In the genomic region with DNA sequence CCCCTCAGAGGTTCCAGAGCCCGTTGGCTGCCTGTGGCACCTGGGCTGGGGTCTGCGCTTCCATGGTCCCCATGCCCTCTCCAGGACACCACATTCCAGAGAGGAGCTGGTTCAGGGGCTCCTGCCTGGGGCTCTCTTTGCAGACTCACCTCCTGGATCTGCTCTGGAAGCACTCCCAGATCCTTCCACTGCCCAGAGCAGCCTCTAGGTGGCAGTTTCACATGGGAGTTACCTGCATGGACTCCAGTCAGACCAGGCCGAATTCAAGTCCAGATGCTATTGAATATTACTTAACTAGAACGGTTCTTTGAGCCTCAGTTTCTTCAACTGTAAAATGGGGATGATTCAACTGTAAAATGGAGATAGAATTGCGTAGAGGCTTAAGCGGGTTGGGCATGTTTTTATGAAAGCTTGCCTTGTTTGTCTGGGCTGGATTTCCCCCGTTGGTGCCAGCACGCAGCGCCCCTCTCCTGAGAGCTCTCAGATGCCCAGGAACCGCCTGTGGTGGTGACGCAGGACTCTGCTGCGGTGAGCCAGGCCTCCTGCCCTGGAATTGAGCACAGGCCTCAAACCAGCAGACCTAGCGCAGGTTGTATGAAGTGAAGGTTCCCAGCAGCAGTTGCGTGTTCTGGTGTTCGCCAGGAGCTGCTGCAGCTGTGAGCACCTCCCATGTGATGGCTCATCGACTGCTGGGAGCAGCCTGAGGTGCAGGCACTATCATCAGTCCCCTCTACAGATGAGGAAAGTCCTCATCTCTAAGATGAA, we compare ENCODE assay signal across 1 cellular context.
TF ChIP-seq lines count a peak whose summit lies in the region.

No MANE protein-coding gene starts in this region.

TF ChIP-seq in HepG2, 621 proteins besides CTCF, POLR2A, EP300 and RAD21:
- TF ChIP-seq ZNF331 (CRISPR knock-in tag; IDR thresholded peaks at IDR 0.05) (no peak), ZNF230 (CRISPR knock-in tag; IDR thresholded peaks at IDR 0.05) (no peak), HOMEZ (CRISPR knock-in tag; IDR thresholded peaks at IDR 0.05; ENCODE audit: low read depth) (no peak), GFI1 (CRISPR knock-in tag; IDR thresholded peaks at IDR 0.05; ENCODE audit: borderline replicate concordance) (no peak), ZC3H4 (CRISPR knock-in tag; IDR thresholded peaks at IDR 0.05; ENCODE audit: borderline replicate concordance) (no peak), MED13 (CRISPR knock-in tag; IDR thresholded peaks at IDR 0.05) (no peak), NFE2 (CRISPR knock-in tag; IDR thresholded peaks at IDR 0.05) (no peak), ZXDC (CRISPR knock-in tag; IDR thresholded peaks at IDR 0.05) (no peak), ZNF891 (CRISPR knock-in tag; IDR thresholded peaks at IDR 0.05) (no peak), HOXA5 (CRISPR knock-in tag; IDR thresholded peaks at IDR 0.05) (no peak), JUND (CRISPR knock-in tag; IDR thresholded peaks at IDR 0.05) (no peak), SALL1 (CRISPR knock-in tag; IDR thresholded peaks at IDR 0.05) (no peak), ZNF30 (CRISPR knock-in tag; IDR thresholded peaks at IDR 0.05) (no peak), ZNF329 (CRISPR knock-in tag; IDR thresholded peaks at IDR 0.05; ENCODE audit: low read depth) (no peak), THYN1 (CRISPR knock-in tag; IDR thresholded peaks at IDR 0.05; ENCODE audit: borderline replicate concordance, low read depth) (no peak), XRCC5 (optimal IDR thresholded peaks at IDR 0.05; ENCODE audit: low read length) (peak; percentile 49), SMC3 (IDR thresholded peaks at IDR 0.05; ENCODE audit: low read length) (peak; percentile 31; the same call in 1 of the 2 replicates), STAG1 (CRISPR knock-in tag; IDR thresholded peaks at IDR 0.05) (peak; percentile 41), RBM39 (IDR thresholded peaks at IDR 0.05; ENCODE audit: low read depth, low read length, poor library complexity, severe bottlenecking) (no peak), ATRX (CRISPR knock-in tag; IDR thresholded peaks at IDR 0.05; ENCODE audit: borderline replicate concordance) (no peak), ZFP90 (CRISPR knock-in tag; IDR thresholded peaks at IDR 0.05; ENCODE audit: borderline replicate concordance) (no peak), ZNF280B (CRISPR knock-in tag; IDR thresholded peaks at IDR 0.05; ENCODE audit: borderline replicate concordance) (no peak)
- TF ChIP-seq, protein P1, sequence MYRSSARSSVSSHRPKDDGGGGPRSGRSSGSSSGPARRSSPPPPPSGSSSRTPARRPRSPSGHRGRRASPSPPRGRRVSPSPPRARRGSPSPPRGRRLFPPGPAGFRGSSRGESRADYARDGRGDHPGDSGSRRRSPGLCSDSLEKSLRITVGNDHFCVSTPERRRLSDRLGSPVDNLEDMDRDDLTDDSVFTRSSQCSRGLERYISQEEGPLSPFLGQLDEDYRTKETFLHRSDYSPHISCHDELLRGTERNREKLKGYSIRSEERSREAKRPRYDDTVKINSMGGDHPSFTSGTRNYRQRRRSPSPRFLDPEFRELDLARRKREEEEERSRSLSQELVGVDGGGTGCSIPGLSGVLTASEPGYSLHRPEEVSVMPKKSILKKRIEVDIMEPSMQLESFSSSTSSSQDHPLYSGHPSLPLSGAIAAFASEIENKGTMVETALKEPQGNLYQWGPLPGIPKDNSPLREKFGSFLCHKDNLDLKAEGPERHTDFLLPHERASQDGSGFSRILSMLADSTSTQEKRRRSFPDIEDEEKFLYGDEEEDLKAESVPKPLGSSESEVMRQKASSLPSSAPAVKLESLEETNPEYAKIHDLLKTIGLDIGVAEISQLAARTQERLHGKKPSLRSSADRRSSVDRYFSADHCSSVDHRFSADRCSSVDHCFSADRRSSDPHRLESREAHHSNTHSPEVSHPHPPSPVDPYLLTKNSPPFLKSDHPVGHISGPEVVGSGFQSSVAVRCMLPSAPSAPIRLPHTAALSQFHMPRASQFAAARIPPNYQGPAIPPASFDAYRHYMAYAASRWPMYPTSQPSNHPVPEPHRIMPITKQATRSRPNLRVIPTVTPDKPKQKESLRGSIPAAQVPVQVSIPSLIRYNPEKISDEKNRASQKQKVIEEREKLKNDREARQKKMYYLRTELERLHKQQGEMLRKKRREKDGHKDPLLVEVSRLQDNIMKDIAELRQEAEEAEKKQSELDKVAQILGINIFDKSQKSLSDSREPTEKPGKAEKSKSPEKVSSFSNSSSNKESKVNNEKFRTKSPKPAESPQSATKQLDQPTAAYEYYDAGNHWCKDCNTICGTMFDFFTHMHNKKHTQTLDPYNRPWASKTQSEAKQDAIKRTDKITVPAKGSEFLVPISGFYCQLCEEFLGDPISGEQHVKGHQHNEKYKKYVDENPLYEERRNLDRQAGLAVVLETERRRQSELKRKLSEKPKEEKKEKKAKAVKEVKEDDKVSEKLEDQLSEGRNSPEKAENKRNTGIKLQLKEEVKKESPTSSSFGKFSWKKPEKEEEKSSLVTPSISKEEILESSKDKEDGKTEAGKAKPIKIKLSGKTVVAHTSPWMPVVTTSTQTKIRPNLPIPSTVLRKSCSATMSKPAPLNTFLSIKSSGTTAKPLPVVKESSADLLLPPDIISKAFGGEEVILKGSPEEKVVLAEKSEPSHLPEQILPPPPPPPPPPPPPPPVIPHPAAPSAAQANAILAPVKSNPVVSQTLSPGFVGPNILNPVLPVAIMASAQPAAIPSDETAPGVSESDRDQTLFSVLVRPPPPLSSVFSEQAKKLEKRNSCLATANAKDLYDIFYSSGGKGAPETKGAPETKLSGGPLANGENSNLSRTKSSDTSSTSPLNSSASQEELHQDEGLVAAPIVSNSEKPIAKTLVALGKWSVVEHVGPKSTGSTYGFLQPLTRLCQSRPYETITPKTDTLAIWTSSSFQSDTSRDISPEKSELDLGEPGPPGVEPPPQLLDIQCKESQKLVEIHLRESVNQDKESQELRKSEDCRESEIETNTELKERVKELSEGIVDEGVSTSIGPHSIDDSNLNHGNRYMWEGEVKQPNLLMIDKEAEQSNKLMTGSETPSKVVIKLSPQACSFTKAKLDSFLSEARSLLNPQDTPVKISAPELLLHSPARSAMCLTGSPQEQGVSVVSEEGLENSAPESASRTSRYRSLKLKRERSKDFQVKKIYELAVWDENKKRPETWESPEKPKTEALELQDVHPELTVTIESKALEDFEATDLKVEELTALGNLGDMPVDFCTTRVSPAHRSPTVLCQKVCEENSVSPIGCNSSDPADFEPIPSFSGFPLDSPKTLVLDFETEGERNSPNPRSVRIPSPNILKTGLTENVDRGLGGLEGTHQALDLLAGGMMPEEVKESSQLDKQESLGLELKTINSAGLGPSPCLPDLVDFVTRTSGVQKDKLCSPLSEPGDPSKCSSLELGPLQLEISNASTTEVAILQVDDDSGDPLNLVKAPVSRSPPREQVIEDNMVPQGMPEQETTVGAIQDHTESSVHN (CRISPR knock-in tag; IDR thresholded peaks at IDR 0.05), result no peak
- TF ChIP-seq, protein P2, sequence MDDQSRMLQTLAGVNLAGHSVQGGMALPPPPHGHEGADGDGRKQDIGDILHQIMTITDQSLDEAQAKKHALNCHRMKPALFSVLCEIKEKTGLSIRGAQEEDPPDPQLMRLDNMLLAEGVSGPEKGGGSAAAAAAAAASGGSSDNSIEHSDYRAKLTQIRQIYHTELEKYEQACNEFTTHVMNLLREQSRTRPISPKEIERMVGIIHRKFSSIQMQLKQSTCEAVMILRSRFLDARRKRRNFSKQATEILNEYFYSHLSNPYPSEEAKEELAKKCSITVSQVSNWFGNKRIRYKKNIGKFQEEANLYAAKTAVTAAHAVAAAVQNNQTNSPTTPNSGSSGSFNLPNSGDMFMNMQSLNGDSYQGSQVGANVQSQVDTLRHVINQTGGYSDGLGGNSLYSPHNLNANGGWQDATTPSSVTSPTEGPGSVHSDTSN (CRISPR knock-in tag; IDR thresholded peaks at IDR 0.05; ENCODE audit: borderline replicate concordance), result no peak
- TF ChIP-seq, protein P3, sequence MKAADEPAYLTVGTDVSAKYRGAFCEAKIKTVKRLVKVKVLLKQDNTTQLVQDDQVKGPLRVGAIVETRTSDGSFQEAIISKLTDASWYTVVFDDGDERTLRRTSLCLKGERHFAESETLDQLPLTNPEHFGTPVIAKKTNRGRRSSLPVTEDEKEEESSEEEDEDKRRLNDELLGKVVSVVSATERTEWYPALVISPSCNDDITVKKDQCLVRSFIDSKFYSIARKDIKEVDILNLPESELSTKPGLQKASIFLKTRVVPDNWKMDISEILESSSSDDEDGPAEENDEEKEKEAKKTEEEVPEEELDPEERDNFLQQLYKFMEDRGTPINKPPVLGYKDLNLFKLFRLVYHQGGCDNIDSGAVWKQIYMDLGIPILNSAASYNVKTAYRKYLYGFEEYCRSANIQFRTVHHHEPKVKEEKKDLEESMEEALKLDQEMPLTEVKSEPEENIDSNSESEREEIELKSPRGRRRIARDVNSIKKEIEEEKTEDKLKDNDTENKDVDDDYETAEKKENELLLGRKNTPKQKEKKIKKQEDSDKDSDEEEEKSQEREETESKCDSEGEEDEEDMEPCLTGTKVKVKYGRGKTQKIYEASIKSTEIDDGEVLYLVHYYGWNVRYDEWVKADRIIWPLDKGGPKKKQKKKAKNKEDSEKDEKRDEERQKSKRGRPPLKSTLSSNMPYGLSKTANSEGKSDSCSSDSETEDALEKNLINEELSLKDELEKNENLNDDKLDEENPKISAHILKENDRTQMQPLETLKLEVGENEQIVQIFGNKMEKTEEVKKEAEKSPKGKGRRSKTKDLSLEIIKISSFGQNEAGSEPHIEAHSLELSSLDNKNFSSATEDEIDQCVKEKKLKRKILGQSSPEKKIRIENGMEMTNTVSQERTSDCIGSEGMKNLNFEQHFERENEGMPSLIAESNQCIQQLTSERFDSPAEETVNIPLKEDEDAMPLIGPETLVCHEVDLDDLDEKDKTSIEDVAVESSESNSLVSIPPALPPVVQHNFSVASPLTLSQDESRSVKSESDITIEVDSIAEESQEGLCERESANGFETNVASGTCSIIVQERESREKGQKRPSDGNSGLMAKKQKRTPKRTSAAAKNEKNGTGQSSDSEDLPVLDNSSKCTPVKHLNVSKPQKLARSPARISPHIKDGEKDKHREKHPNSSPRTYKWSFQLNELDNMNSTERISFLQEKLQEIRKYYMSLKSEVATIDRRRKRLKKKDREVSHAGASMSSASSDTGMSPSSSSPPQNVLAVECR (CRISPR knock-in tag; IDR thresholded peaks at IDR 0.05; ENCODE audit: borderline replicate concordance), result no peak
- TF ChIP-seq, protein P4, sequence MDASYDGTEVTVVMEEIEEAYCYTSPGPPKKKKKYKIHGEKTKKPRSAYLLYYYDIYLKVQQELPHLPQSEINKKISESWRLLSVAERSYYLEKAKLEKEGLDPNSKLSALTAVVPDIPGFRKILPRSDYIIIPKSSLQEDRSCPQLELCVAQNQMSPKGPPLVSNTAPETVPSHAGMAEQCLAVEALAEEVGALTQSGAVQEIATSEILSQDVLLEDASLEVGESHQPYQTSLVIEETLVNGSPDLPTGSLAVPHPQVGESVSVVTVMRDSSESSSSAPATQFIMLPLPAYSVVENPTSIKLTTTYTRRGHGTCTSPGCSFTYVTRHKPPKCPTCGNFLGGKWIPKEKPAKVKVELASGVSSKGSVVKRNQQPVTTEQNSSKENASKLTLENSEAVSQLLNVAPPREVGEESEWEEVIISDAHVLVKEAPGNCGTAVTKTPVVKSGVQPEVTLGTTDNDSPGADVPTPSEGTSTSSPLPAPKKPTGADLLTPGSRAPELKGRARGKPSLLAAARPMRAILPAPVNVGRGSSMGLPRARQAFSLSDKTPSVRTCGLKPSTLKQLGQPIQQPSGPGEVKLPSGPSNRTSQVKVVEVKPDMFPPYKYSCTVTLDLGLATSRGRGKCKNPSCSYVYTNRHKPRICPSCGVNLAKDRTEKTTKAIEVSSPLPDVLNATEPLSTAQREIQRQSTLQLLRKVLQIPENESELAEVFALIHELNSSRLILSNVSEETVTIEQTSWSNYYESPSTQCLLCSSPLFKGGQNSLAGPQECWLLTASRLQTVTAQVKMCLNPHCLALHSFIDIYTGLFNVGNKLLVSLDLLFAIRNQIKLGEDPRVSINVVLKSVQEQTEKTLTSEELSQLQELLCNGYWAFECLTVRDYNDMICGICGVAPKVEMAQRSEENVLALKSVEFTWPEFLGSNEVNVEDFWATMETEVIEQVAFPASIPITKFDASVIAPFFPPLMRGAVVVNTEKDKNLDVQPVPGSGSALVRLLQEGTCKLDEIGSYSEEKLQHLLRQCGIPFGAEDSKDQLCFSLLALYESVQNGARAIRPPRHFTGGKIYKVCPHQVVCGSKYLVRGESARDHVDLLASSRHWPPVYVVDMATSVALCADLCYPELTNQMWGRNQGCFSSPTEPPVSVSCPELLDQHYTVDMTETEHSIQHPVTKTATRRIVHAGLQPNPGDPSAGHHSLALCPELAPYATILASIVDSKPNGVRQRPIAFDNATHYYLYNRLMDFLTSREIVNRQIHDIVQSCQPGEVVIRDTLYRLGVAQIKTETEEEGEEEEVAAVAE (CRISPR knock-in tag; IDR thresholded peaks at IDR 0.05; ENCODE audit: borderline replicate concordance), result no peak
TF ChIP-seq in HepG2: peak in this region for 3.
